In genomic region chr1:8419172-8419571, GRCh38 we compare ENCODE assay signal across 13 cellular contexts.
A peak's percentile ranks its signal among the peaks of the same experiment; 100 is the strongest.
DNase-seq lines count a peak whose midpoint lies in the region; FAIRE-seq and TF ChIP-seq lines count a peak whose summit lies in the region.
"Had no signal": no experiment of that assay in that cellular context is flagged by ENCODE, and none has a peak within 500 bp of the region (broad histone marks: within the 10 kb centered on the region; RNA-seq: fewer than 3 reads in every experiment).

No MANE protein-coding gene starts in this region.

- peak overlapping the region; percentile 84 to 95 for H3K4me3 ChIP-seq in kidney (ENCODE audit: low read length in 2 of 2)
- H3K4me3 ChIP-seq in skeletal muscle satellite cell (ENCODE audit: low read length) = peak overlapping the region; percentile 75
- H3K4me3 ChIP-seq: HAP-1 had no signal

- no peak for TF ChIP-seq CTCF in kidney (IDR thresholded peaks at IDR 0.05; ENCODE audit: borderline replicate concordance, extremely low read depth, insufficient read depth)

- peaks cover 5 to 7% of the 10 kb centered on the region in 2 donors for H3K36me3 ChIP-seq in kidney (ENCODE audit: control insufficient read depth in 1 of 2, insufficient read depth in 2 of 2, low read length in 2 of 2)
- peaks cover 44% of the 10 kb centered on the region for H3K36me3 ChIP-seq in skeletal muscle satellite cell (ENCODE audit: insufficient read depth, low read length)

- no peaks in the 10 kb centered on the region for H3K9me3 ChIP-seq in kidney (ENCODE audit: control insufficient read depth in 1 of 2, low read length in 2 of 2)
- H3K9me3 ChIP-seq in skeletal muscle satellite cell (replicated peaks; ENCODE audit: low read length) = no peaks in the 10 kb centered on the region
- H3K9me3 ChIP-seq: HAP-1 had no signal

- peak; percentile 41 for FAIRE-seq in GM18507 (lab: Jason Lieb, UNC)
- FAIRE-seq in kidney (lab: Jason Lieb, UNC) = no peak
- FAIRE-seq: endometrium, islet of Langerhans had no signal

- intact Hi-C loops in kidney (cut with DNase I) = no loop called here

- peak overlapping the region; percentile 25 to 32 for H3K9ac ChIP-seq in kidney (ENCODE audit: low read length in 2 of 2)
- peak overlapping the region; percentile 94 for H3K9ac ChIP-seq in skeletal muscle satellite cell (ENCODE audit: low read depth, low read length)

- H3K27me3 ChIP-seq in skeletal muscle satellite cell (ENCODE audit: control insufficient read depth, insufficient read depth, low read length) = no peaks in the 10 kb centered on the region

- H3K4me1 ChIP-seq in kidney (ENCODE audit: control insufficient read depth in 1 of 2, insufficient read depth in 1 of 2, low read depth in 1 of 2, low read length in 2 of 2) (peaks cover 29 to 44% of the 10 kb centered on the region in 2 donors), skeletal muscle satellite cell (ENCODE audit: control insufficient read depth, insufficient read depth, low read length) (peaks cover 40% of the 10 kb centered on the region)

- DNase-seq in GM18507 (ENCODE audit: extremely low spot score, insufficient read length, low read depth) (no peak), amniotic epithelial cell (ENCODE audit: low read depth) (peak; percentile 97), kidney (no peak), T-helper 2 cell (no peak), NCI-H510A treated with DMSO at 0.1 percent for 48 hours (lab: John Stamatoyannopoulos, UW) (no peak), NCI-H446 treated with DMSO at 0.1 percent for 48 hours (lab: John Stamatoyannopoulos, UW) (no peak)
- DNase-seq in stimulated activated CD4-positive, alpha-beta T cell treated with anti-CD3 and anti-CD28 coated beads, Interleukin-4, amount 100 ng/mL, for 4 hours = no peak
- DNase-seq: DMS 273 treated with DMSO at 0.1 percent for 48 hours, NCI-H1105 treated with DMSO at 0.1 percent for 48 hours had no signal

- peak overlapping the region; percentile 75 to 83 for H3K27ac ChIP-seq in kidney (ENCODE audit: low read depth in 2 of 2, low read length in 2 of 2)

- peak overlapping the region; percentile 91 for H3K4me2 ChIP-seq in skeletal muscle satellite cell (ENCODE audit: low read length)
